ENCODE assay signal across 8 cellular contexts in genomic region chr10:110206988-110207804, GRCh38. TPM values are rescaled to one million over a fixed set of nuclear protein-coding genes. Genes with fewer than 3 reads are reported as not detected.
DNase-seq lines count a peak whose midpoint lies in the region; ATAC-seq and TF ChIP-seq lines count a peak whose summit lies in the region.

MXI1 (plus strand) TSS chr10:110207605; CDS start chr10:110207809, 204 bp downstream.

- peak within 1 kb of the TSS; percentile 89 for H3K27ac Mint-ChIP-seq in osteocyte (ENCODE audit: unreplicated experiment)

- H3K27me3 Mint-ChIP-seq in osteocyte (ENCODE audit: unreplicated experiment): peaks cover 4% of the 10 kb centered on the region

- WGBS in heart right ventricle, 2 donors: 6% methylated on average over 37 of the region's 37 CpGs

- H3K4me1 Mint-ChIP-seq in osteocyte (ENCODE audit: unreplicated experiment): peaks cover 29% of the 10 kb centered on the region

- peak within 1 kb of the TSS; percentile 98 for H3K4me3 Mint-ChIP-seq in osteocyte (ENCODE audit: unreplicated experiment)

- intact Hi-C loops in heart right ventricle (cut with DNase I): loop anchor here (1.0 to 10.0 kb wide), 5 partner anchors 62 to 322 kb away; no protein-coding TSS in a partner anchor

- H3K36me3 ChIP-seq in HUES6 (ENCODE audit: control insufficient read depth, insufficient read depth, low read length) (no peaks in the 10 kb centered on the region), heart right ventricle (no peaks in the 10 kb centered on the region)

- H3K9ac ChIP-seq in HUES6 (ENCODE audit: low read length): peak within 1 kb of the TSS; percentile 0

- peaks cover 21% of the 10 kb centered on the region for H3K4me1 ChIP-seq in HUES6 (ENCODE audit: control insufficient read depth, insufficient read depth, low read length)
- peaks cover 8 to 23% (median 16%) of the 10 kb centered on the region in 9 donors for H3K4me1 ChIP-seq in heart right ventricle

- H3K27me3 ChIP-seq in HUES6 (ENCODE audit: control insufficient read depth, insufficient read depth, low read length) (peaks cover 74% of the 10 kb centered on the region), heart right ventricle (no peaks in the 10 kb centered on the region)

- peak; percentile 61 for DNase-seq in GF-D8 (lab: John Stamatoyannopoulos, UW)
- peak; percentile 84 to 90 for DNase-seq in SHP77 (lab: John Stamatoyannopoulos, UW)
- peak in 57 of 58 donors; percentile 21 to 87 (median 69) for DNase-seq in anterior cingulate cortex (lab: John Stamatoyannopoulos, UW)
- DNase-seq in heart right ventricle: peak; percentile 74 to 81
- no peak for DNase-seq in osteocyte (ENCODE audit: extremely low spot score, unreplicated experiment)
- DNase-seq in NCI-H128 (lab: John Stamatoyannopoulos, UW; ENCODE audit: unreplicated experiment): no peak

- no peak for TF ChIP-seq CTCF in heart right ventricle (IDR thresholded peaks at IDR 0.05)
- no peak for TF ChIP-seq CTCF in osteocyte (IDR thresholded peaks at IDR 0.05)

- no peaks in the 10 kb centered on the region for H3K9me3 Mint-ChIP-seq in osteocyte (ENCODE audit: unreplicated experiment)

- ATAC-seq in GM21723 (IDR thresholded peaks at IDR 0.05; ENCODE audit: unreplicated experiment): peak; percentile 60
- ATAC-seq in heart right ventricle: peak in 7 of 8 donors; percentile 7 to 53 (median 28)

- H3K4me3 ChIP-seq in HUES6 (ENCODE audit: low read depth, low read length): peak within 1 kb of the TSS; percentile 87
- H3K4me3 ChIP-seq in heart right ventricle: peak within 1 kb of the TSS; percentile 61 to 92 (median 82)

- no peaks in the 10 kb centered on the region for H3K36me3 Mint-ChIP-seq in osteocyte (ENCODE audit: unreplicated experiment)

- no peaks in the 10 kb centered on the region for H3K9me3 ChIP-seq in HUES6 (ENCODE audit: control insufficient read depth, insufficient read depth, low read depth, low read length)
- no peaks in the 10 kb centered on the region for H3K9me3 ChIP-seq in heart right ventricle

- no peak within 1 kb of the TSS for H3K27ac ChIP-seq in HUES6 (ENCODE audit: low read depth, low read length)
- H3K27ac ChIP-seq in heart right ventricle: peak within 1 kb of the TSS; percentile 94 to 100 (median 98)

RNA-seq across cellular contexts. Expression of gene MXI1, which starts in this region (rescaled TPM):
- total RNA-seq in heart right ventricle (100 to 1,000 TPM in 1 of 10 donors, 10 to 100 TPM in 9; 48.7 to 100 (median 63.3) TPM), osteocyte (31.9 and 32.2 TPM in 2 replicates)
- 10 to 100 TPM; 27.3 to 30.4 TPM for polyA plus RNA-seq in heart right ventricle

Comparison
In these comparisons a context has a peak if more than half of its experiments do, and no peak if none do; other contexts are left out.
1. DNase-seq: peak in GF-D8 (single experiment), SHP77 (2 of 2), anterior cingulate cortex (57 of 58) and heart right ventricle (2 of 2); none in osteocyte (single experiment) and NCI-H128 (single experiment).